ENCODE assay signal across 2 cellular contexts in genomic region chr9:127923046-127923445, GRCh38.
TF ChIP-seq lines count a peak whose summit lies in the region.

No MANE protein-coding gene starts in this region.

TF ChIP-seq in GM23338, 12 proteins besides CTCF, POLR2A, EP300 and RAD21:
- TF ChIP-seq ZNF462 (CRISPR knock-in tag; IDR thresholded peaks at IDR 0.05) (no peak), JUNB (IDR thresholded peaks at IDR 0.05; ENCODE audit: unreplicated experiment) (no peak), EZH2phosphoT487 (IDR thresholded peaks at IDR 0.05; ENCODE audit: unreplicated experiment) (no peak), STAT1 (IDR thresholded peaks at IDR 0.05; ENCODE audit: unreplicated experiment) (no peak), POLR2AphosphoS5 (IDR thresholded peaks at IDR 0.05; ENCODE audit: low read depth) (no peak), ZNF331 (CRISPR knock-in tag; IDR thresholded peaks at IDR 0.05; ENCODE audit: low read depth) (no peak), ZNF114 (CRISPR knock-in tag; IDR thresholded peaks at IDR 0.05) (no peak)
- TF ChIP-seq, protein P1, sequence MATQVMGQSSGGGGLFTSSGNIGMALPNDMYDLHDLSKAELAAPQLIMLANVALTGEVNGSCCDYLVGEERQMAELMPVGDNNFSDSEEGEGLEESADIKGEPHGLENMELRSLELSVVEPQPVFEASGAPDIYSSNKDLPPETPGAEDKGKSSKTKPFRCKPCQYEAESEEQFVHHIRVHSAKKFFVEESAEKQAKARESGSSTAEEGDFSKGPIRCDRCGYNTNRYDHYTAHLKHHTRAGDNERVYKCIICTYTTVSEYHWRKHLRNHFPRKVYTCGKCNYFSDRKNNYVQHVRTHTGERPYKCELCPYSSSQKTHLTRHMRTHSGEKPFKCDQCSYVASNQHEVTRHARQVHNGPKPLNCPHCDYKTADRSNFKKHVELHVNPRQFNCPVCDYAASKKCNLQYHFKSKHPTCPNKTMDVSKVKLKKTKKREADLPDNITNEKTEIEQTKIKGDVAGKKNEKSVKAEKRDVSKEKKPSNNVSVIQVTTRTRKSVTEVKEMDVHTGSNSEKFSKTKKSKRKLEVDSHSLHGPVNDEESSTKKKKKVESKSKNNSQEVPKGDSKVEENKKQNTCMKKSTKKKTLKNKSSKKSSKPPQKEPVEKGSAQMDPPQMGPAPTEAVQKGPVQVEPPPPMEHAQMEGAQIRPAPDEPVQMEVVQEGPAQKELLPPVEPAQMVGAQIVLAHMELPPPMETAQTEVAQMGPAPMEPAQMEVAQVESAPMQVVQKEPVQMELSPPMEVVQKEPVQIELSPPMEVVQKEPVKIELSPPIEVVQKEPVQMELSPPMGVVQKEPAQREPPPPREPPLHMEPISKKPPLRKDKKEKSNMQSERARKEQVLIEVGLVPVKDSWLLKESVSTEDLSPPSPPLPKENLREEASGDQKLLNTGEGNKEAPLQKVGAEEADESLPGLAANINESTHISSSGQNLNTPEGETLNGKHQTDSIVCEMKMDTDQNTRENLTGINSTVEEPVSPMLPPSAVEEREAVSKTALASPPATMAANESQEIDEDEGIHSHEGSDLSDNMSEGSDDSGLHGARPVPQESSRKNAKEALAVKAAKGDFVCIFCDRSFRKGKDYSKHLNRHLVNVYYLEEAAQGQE (IDR thresholded peaks at IDR 0.05; ENCODE audit: unreplicated experiment): no peak

TF ChIP-seq in H1, 55 proteins besides CTCF, POLR2A, EP300 and RAD21:
- TF ChIP-seq CHD2 (IDR thresholded peaks at IDR 0.05; ENCODE audit: low read length): no peak
- TF ChIP-seq SP1 (IDR thresholded peaks at IDR 0.05; ENCODE audit: low read depth, low read length): 0 out of 2 replicates have a peak, but pooled peaks have one; percentile 45
- no peak for TF ChIP-seq HDAC6 (IDR thresholded peaks at IDR 0.05; ENCODE audit: low read depth, low read length)
